Comparison of ENCODE assay signal across 22 cellular contexts in the genomic region with DNA sequence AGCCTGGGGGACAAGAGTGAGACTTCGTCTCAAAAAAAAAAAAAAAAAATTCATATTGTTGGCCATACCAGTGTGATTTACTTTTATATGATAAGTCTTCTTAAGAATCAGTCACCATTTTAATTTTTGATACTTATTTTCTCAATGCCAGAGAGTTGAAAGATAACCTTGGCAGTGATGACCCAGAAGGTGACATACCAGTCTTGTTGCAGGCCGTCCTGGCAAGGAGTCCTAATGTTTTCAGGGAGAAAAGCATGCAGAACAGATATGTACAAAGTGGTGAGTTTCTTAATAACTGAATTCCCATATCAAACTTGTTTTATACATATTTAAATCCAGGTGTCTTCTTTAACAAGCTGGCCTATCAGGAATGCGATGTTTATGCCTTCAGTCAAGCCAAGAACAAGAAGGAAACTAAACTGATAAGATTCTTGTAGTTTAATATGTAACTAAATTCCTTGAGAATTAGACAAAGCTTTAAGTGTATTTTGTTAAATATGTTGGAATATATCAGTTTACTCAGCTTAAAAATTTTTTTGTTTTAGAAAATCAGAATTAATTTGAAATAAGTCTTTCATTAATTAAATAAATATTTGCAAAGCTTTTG.
A peak's percentile ranks its signal among the peaks of the same experiment; 100 is the strongest.
DNase-seq lines count a peak whose midpoint lies in the region; ATAC-seq, FAIRE-seq and TF ChIP-seq lines count a peak whose summit lies in the region.
"Had no signal": no experiment of that assay in that cellular context is flagged by ENCODE, and none has a peak within 500 bp of the region (broad histone marks: within the 10 kb centered on the region; RNA-seq: fewer than 3 reads in every experiment).

No MANE protein-coding gene starts in this region.

- in situ Hi-C loops in IMR-90 (cut with MboI; ENCODE audit: low sequenced_read_pairs): no loop called here

- H3K27ac ChIP-seq in IMR-90 (ENCODE audit: insufficient read depth, low read length): no peak overlapping the region
- H3K27ac ChIP-seq: C4-2B had no signal

- H3K4me3 ChIP-seq in IMR-90 (ENCODE audit: insufficient read depth, low read depth, low read length): no peak overlapping the region

- no peak overlapping the region for H2BK5ac ChIP-seq in IMR-90 (ENCODE audit: low read depth, low read length, poor library complexity, severe bottlenecking)

- no peak overlapping the region for H2AK9ac ChIP-seq in IMR-90 (replicated peaks; ENCODE audit: low read depth, low read length, poor library complexity)

- no peak overlapping the region for H2BK15ac ChIP-seq in IMR-90 (ENCODE audit: low read depth, low read length)

- no peak overlapping the region for H4K91ac ChIP-seq in IMR-90 (ENCODE audit: insufficient read depth, low read depth, low read length)

- DNase-seq in IMR-90 (peak; percentile 21), kidney glomerular epithelial cell (lab: John Stamatoyannopoulos, UW) (peak; percentile 23), head of caudate nucleus (no peak), inferior parietal cortex (ENCODE audit: extremely low spot score) (no peak)
- DNase-seq: Calu3; CD8-positive, alpha-beta memory T cell; DMS153; GDM1; MV-4-11; NCI-H1105 treated with DMSO at 0.1 percent for 48 hours; NCI-H2029 treated with DMSO at 0.1 percent for 48 hours; NCI-H345; NCI-H524; NCI-H774; NK-92 treated with Interleukin-12 subunit alpha and Interleukin-12 subunit beta, amount 100 ng/mL, for 24 hours had no signal

- no TSS peak for BruUV-seq in IMR-90 (replicated peaks; lab: Mats Ljungman, UMichigan)

- TF ChIP-seq POLR2A in IMR-90 (IDR thresholded peaks at IDR 0.05; ENCODE audit: low read depth, low read length): no peak

- peaks cover 14% of the 10 kb centered on the region; the same call in 1 of the 2 replicates for H4K20me1 ChIP-seq in IMR-90 (ENCODE audit: insufficient read depth, low read length)

- H3K14ac ChIP-seq in IMR-90 (replicated peaks; ENCODE audit: low read depth, low read length): no peak overlapping the region

- H3K9me1 ChIP-seq in IMR-90 (ENCODE audit: insufficient read depth, low read length): peaks cover 6% of the 10 kb centered on the region; the same call in 1 of the 2 replicates

- no peak for TF ChIP-seq RAD21 in IMR-90 (IDR thresholded peaks at IDR 0.05; ENCODE audit: low read length)

- no peaks in the 10 kb centered on the region for H3K9me3 ChIP-seq in IMR-90 (ENCODE audit: control insufficient read depth, insufficient read depth, low read length)

- H3K18ac ChIP-seq in IMR-90 (ENCODE audit: low read depth, low read length): no peak overlapping the region

- WGBS in IMR-90 (ENCODE audit: extremely low coverage in 2 of 2, insufficient read length in 1 of 2), 2 experiments: no CpG with 5 or more reads among the region's 3 CpGs

- peaks cover 2% of the 10 kb centered on the region; the same call in 1 of the 2 replicates for H3K4me1 ChIP-seq in IMR-90 (ENCODE audit: control insufficient read depth, insufficient read depth, low read length)

- CTCF ChIA-PET in IMR-90 (lab: Yijun Ruan, JAX): no interaction called here

- H2AFZ ChIP-seq in IMR-90 (replicated peaks; ENCODE audit: low read length, poor library complexity): no peak overlapping the region

- H3K4ac ChIP-seq in IMR-90 (ENCODE audit: low read depth, low read length): no peak overlapping the region

- H2BK20ac ChIP-seq in IMR-90 (ENCODE audit: low read depth, low read length): no peak overlapping the region

- dilution Hi-C loops in IMR-90 (cut with HindIII; ENCODE audit: low sequenced_read_pairs, unreplicated experiment): no loop called here

- H2BK120ac ChIP-seq in IMR-90 (ENCODE audit: low read depth, low read length): no peak overlapping the region

- peaks cover 15 to 27% of the 10 kb centered on the region in 2 experiments for H3K79me1 ChIP-seq in IMR-90 (ENCODE audit: low read depth in 1 of 2, low read length in 2 of 2)

- no peak overlapping the region for H3K23ac ChIP-seq in IMR-90 (ENCODE audit: low read depth, low read length)

- no peak overlapping the region for H3K4me2 ChIP-seq in IMR-90 (ENCODE audit: low read depth, low read length)

- no peak overlapping the region for H4K8ac ChIP-seq in IMR-90 (ENCODE audit: low read depth in 2 of 2, low read length in 2 of 2)

- no peak overlapping the region for H3K9ac ChIP-seq in IMR-90 (ENCODE audit: low read depth, low read length)

- no peak overlapping the region for H2AK5ac ChIP-seq in IMR-90 (ENCODE audit: low read depth, low read length)

- no peaks in the 10 kb centered on the region for H3K27me3 ChIP-seq in IMR-90 (ENCODE audit: control insufficient read depth, insufficient read depth, low read length)

- H3K56ac ChIP-seq in IMR-90 (ENCODE audit: extremely low read depth, insufficient read depth, low read length): no peak overlapping the region

- no peak overlapping the region for H4K5ac ChIP-seq in IMR-90 (ENCODE audit: low read depth, low read length)

- ATAC-seq in IMR-90 (ENCODE audit: low read depth) (no peak), GM18873 (IDR thresholded peaks at IDR 0.05; ENCODE audit: low FRiP score, unreplicated experiment) (no peak), GM19463 (IDR thresholded peaks at IDR 0.05; ENCODE audit: unreplicated experiment) (no peak)
- ATAC-seq: Panc1 had no signal

- peak; percentile 28 for FAIRE-seq in colon (lab: Jason Lieb, UNC)
- FAIRE-seq: H54, HTR-8/SVneo had no signal

- peaks cover 8% of the 10 kb centered on the region for H3K36me3 ChIP-seq in IMR-90 (ENCODE audit: control insufficient read depth, insufficient read depth, low read length)

- POLR2A ChIA-PET in IMR-90 (lab: Charles Lee; ENCODE audit: unreplicated experiment): no interaction called here

- TF ChIP-seq CTCF in IMR-90 (conservative IDR thresholded peaks at IDR 0.05; ENCODE audit: low read depth, low read length): no peak

- intact Hi-C loops in IMR-90 (cut with micrococcal nuclease): no loop called here
- intact Hi-C loops in head of caudate nucleus (cut with DNase I): no loop called here

TF ChIP-seq in IMR-90, 13 proteins besides CTCF, POLR2A, EP300 and RAD21:
- TF ChIP-seq, protein P1, sequence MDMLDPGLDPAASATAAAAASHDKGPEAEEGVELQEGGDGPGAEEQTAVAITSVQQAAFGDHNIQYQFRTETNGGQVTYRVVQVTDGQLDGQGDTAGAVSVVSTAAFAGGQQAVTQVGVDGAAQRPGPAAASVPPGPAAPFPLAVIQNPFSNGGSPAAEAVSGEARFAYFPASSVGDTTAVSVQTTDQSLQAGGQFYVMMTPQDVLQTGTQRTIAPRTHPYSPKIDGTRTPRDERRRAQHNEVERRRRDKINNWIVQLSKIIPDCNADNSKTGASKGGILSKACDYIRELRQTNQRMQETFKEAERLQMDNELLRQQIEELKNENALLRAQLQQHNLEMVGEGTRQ (IDR thresholded peaks at IDR 0.05; ENCODE audit: low read depth, low read length): no peak
- TF ChIP-seq CHD1 (IDR thresholded peaks at IDR 0.05; ENCODE audit: low read depth, low read length): no peak

Comparison
In these comparisons a context has a peak if more than half of its experiments do, and no peak if none do; other contexts are left out.
1. DNase-seq: peak in IMR-90 (single experiment) and kidney glomerular epithelial cell (single experiment); none in head of caudate nucleus (0 of 42) and inferior parietal cortex (single experiment).